In the genomic region with DNA sequence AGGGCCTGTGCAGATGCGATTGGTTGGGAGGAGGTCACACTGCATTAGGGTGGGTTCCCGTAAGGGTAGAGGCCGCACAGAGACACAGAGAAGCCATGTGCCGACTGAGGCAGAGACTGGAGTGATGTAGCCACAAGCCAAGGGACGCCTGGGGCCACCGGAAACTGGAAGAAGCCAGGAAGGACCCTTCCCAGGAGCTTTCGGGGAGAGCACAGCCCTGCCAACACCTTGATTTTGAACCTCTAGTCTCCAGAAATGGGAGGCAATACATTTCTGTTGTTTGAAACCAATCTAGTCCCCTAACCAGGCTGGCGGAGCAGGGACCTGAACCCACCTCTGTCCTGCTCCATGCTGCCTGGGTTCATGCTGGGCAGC, we compare ENCODE assay signal across 22 cellular contexts. TPM values are rescaled to one million over a fixed set of nuclear protein-coding genes. Genes with fewer than 3 reads are reported as not detected.
DNase-seq lines count a peak whose midpoint lies in the region; ATAC-seq and TF ChIP-seq lines count a peak whose summit lies in the region.
"Had no signal": no experiment of that assay in that cellular context is flagged by ENCODE, and none has a peak within 500 bp of the region (broad histone marks: within the 10 kb centered on the region; RNA-seq: fewer than 3 reads in every experiment).

No MANE protein-coding gene starts in this region.

- H3K36me3 ChIP-seq in CD8-positive, alpha-beta T cell (ENCODE audit: insufficient read depth, low read length): peaks cover 84% of the 10 kb centered on the region
- H3K36me3 ChIP-seq in naive thymus-derived CD4-positive, alpha-beta T cell (ENCODE audit: control insufficient read depth in 2 of 3, insufficient read depth in 3 of 3, low read length in 3 of 3): peaks cover 65 to 83% (median 81%) of the 10 kb centered on the region in 3 experiments
- no peaks in the 10 kb centered on the region for H3K36me3 ChIP-seq in adrenal gland (replicated peaks in 1 of 2)
- H3K36me3 ChIP-seq in mucosa of descending colon (ENCODE audit: low read depth): no peaks in the 10 kb centered on the region
- H3K36me3 ChIP-seq: colonic mucosa, HAP-1, right atrium auricular region, vagina had no signal

- peaks cover 66% of the 10 kb centered on the region for H3K4me1 Mint-ChIP-seq in activated CD4-positive, alpha-beta T cell treated with anti-CD3 and anti-CD28 coated beads, Interleukin-2, amount 10 ng/mL, durations not matched to agents 7 days and 5 days
- peaks cover 62% of the 10 kb centered on the region for H3K4me1 Mint-ChIP-seq in CD8-positive, alpha-beta T cell (ENCODE audit: low read depth)
- H3K4me1 Mint-ChIP-seq in activated CD8-positive, alpha-beta T cell treated with anti-CD3 and anti-CD28 coated beads, Interleukin-2, amount 10 ng/mL, durations not matched to agents 7 days and 5 days (ENCODE audit: low read depth): peaks cover 73% of the 10 kb centered on the region
- H3K4me1 Mint-ChIP-seq in naive thymus-derived CD4-positive, alpha-beta T cell: peaks cover 28 to 74% (median 68%) of the 10 kb centered on the region in 7 donors

- peaks cover 8% of the 10 kb centered on the region for H3K9me3 Mint-ChIP-seq in activated CD4-positive, alpha-beta T cell treated with anti-CD3 and anti-CD28 coated beads, Interleukin-2, amount 10 ng/mL, durations not matched to agents 7 days and 5 days
- no peaks in the 10 kb centered on the region for H3K9me3 Mint-ChIP-seq in CD8-positive, alpha-beta T cell
- H3K9me3 Mint-ChIP-seq in activated CD8-positive, alpha-beta T cell treated with anti-CD3 and anti-CD28 coated beads, Interleukin-2, amount 10 ng/mL, durations not matched to agents 7 days and 5 days (ENCODE audit: insufficient read depth): peaks cover 8% of the 10 kb centered on the region
- peaks cover 0 to 10% (median 0%) of the 10 kb centered on the region in 11 donors for H3K9me3 Mint-ChIP-seq in naive thymus-derived CD4-positive, alpha-beta T cell

- H3K27me3 ChIP-seq in CD8-positive, alpha-beta T cell (ENCODE audit: insufficient read depth, low read length): no peaks in the 10 kb centered on the region
- H3K27me3 ChIP-seq in naive thymus-derived CD4-positive, alpha-beta T cell (ENCODE audit: control insufficient read depth in 2 of 2, insufficient read depth in 2 of 2, low read length in 2 of 2): no peaks in the 10 kb centered on the region
- H3K27me3 ChIP-seq in adrenal gland: no peaks in the 10 kb centered on the region
- H3K27me3 ChIP-seq: colonic mucosa, right atrium auricular region, vagina had no signal

- TF ChIP-seq CTCF in CD8-positive, alpha-beta T cell (IDR thresholded peaks at IDR 0.05): no peak
- TF ChIP-seq CTCF in adrenal gland (IDR thresholded peaks at IDR 0.05) (no peak), mucosa of descending colon (IDR thresholded peaks at IDR 0.05) (no peak)

- peak overlapping the region; percentile 46 for H3K4me3 Mint-ChIP-seq in activated CD4-positive, alpha-beta T cell treated with anti-CD3 and anti-CD28 coated beads, Interleukin-2, amount 10 ng/mL, durations not matched to agents 7 days and 5 days
- H3K4me3 Mint-ChIP-seq in CD8-positive, alpha-beta T cell: peak overlapping the region; percentile 74
- H3K4me3 Mint-ChIP-seq in activated CD8-positive, alpha-beta T cell treated with anti-CD3 and anti-CD28 coated beads, Interleukin-2, amount 10 ng/mL, durations not matched to agents 7 days and 5 days: peak overlapping the region; percentile 67
- peak overlapping the region; percentile 4 to 85 (median 75) for H3K4me3 Mint-ChIP-seq in naive thymus-derived CD4-positive, alpha-beta T cell

- H3K36me3 Mint-ChIP-seq in activated CD4-positive, alpha-beta T cell treated with anti-CD3 and anti-CD28 coated beads, Interleukin-2, amount 10 ng/mL, durations not matched to agents 7 days and 5 days (ENCODE audit: low read depth): peaks cover 68% of the 10 kb centered on the region
- peaks cover 29% of the 10 kb centered on the region for H3K36me3 Mint-ChIP-seq in CD8-positive, alpha-beta T cell
- H3K36me3 Mint-ChIP-seq in activated CD8-positive, alpha-beta T cell treated with anti-CD3 and anti-CD28 coated beads, Interleukin-2, amount 10 ng/mL, durations not matched to agents 7 days and 5 days (ENCODE audit: low read depth): peaks cover 69% of the 10 kb centered on the region
- peaks cover 19 to 47% (median 45%) of the 10 kb centered on the region in 5 donors for H3K36me3 Mint-ChIP-seq in naive thymus-derived CD4-positive, alpha-beta T cell

- peak overlapping the region; percentile 63 for H3K27ac ChIP-seq in CD8-positive, alpha-beta T cell (ENCODE audit: low read depth, low read length)
- H3K27ac ChIP-seq in naive thymus-derived CD4-positive, alpha-beta T cell (ENCODE audit: low read depth, low read length): peak overlapping the region; percentile 92
- H3K27ac ChIP-seq in adrenal gland: no peak overlapping the region
- H3K27ac ChIP-seq: colonic mucosa, right atrium auricular region, vagina, VCaP had no signal

- H3K4me3 ChIP-seq in CD8-positive, alpha-beta T cell (ENCODE audit: low read depth, low read length): no peak overlapping the region
- peak overlapping the region; percentile 49 for H3K4me3 ChIP-seq in naive thymus-derived CD4-positive, alpha-beta T cell (ENCODE audit: low read length)
- H3K4me3 ChIP-seq in adrenal gland (no peak overlapping the region), mucosa of descending colon (no peak overlapping the region)
- H3K4me3 ChIP-seq: colonic mucosa, HAP-1, right atrium auricular region, vagina had no signal

- H3K27ac Mint-ChIP-seq in activated CD4-positive, alpha-beta T cell treated with anti-CD3 and anti-CD28 coated beads, Interleukin-2, amount 10 ng/mL, durations not matched to agents 7 days and 5 days: peak overlapping the region; percentile 94
- H3K27ac Mint-ChIP-seq in CD8-positive, alpha-beta T cell: peak overlapping the region; percentile 99
- peak overlapping the region; percentile 95 for H3K27ac Mint-ChIP-seq in activated CD8-positive, alpha-beta T cell treated with anti-CD3 and anti-CD28 coated beads, Interleukin-2, amount 10 ng/mL, durations not matched to agents 7 days and 5 days
- H3K27ac Mint-ChIP-seq in naive thymus-derived CD4-positive, alpha-beta T cell: peak overlapping the region in 8 of 9 donors; percentile 88 to 99 (median 97)

- no peak for TF ChIP-seq POLR2A in adrenal gland (IDR thresholded peaks at IDR 0.05)

- no peak for DNase-seq in activated CD4-positive, alpha-beta T cell treated with anti-CD3 and anti-CD28 coated beads, Interleukin-2, amount 10 ng/mL, durations not matched to agents 7 days and 5 days
- DNase-seq in activated CD4-positive, alpha-beta T cell treated with anti-CD3 and anti-CD28 coated beads, Interleukin-2, amount 50 U/mL, for 1 hour: no peak
- no peak for DNase-seq in CD8-positive, alpha-beta T cell
- no peak for DNase-seq in activated CD8-positive, alpha-beta T cell treated with anti-CD3 and anti-CD28 coated beads, Interleukin-2, amount 10 ng/mL, durations not matched to agents 7 days and 5 days
- no peak for DNase-seq in naive thymus-derived CD4-positive, alpha-beta T cell
- DNase-seq in adrenal gland: no peak
- no peak for DNase-seq in NCI-H69 (lab: John Stamatoyannopoulos, UW)
- DNase-seq in mucosa of descending colon: no peak
- DNase-seq: colonic mucosa, foreskin fibroblast, NCI-H1092 treated with DMSO at 0.1 percent for 48 hours, NCI-H2171, NCI-H82, substantia nigra had no signal

- intact Hi-C loops in CD8-positive, alpha-beta T cell (cut with DNase I, micrococcal nuclease): loop anchor here in 1 of 2 experiments (2.0 kb wide), 1 partner anchor 14 kb away; no protein-coding TSS in a partner anchor
- intact Hi-C loops in naive thymus-derived CD4-positive, alpha-beta T cell (cut with micrococcal nuclease): loop anchor here in 1 of 2 donors (2.0 kb wide), 1 partner anchor 36 kb away; no protein-coding TSS in a partner anchor
- intact Hi-C loops in adrenal gland (cut with DNase I) (no loop called here), mucosa of descending colon (cut with DNase I, micrococcal nuclease) (no loop called here)

- CTCF ChIA-PET in activated CD4-positive, alpha-beta T cell treated with anti-CD3 and anti-CD28 coated beads, Interleukin-2, amount 10 ng/mL, durations not matched to agents 7 days and 5 days (lab: Charles Lee): no interaction called here
- CTCF ChIA-PET in CD8-positive, alpha-beta T cell (lab: Charles Lee): no interaction called here
- CTCF ChIA-PET in activated CD8-positive, alpha-beta T cell treated with anti-CD3 and anti-CD28 coated beads, Interleukin-2, amount 10 ng/mL, durations not matched to agents 7 days and 5 days (lab: Charles Lee): no interaction called here
- CTCF ChIA-PET in naive thymus-derived CD4-positive, alpha-beta T cell (lab: Charles Lee): no interaction called here

- POLR2A ChIA-PET in activated CD4-positive, alpha-beta T cell treated with anti-CD3 and anti-CD28 coated beads, Interleukin-2, amount 10 ng/mL, durations not matched to agents 7 days and 5 days (lab: Charles Lee): interaction anchor here (0.6 kb wide), 1 partner anchor 52 kb away, joined by 3 read pairs; no protein-coding TSS in a partner anchor
- POLR2A ChIA-PET in CD8-positive, alpha-beta T cell (lab: Charles Lee): interaction anchor here (1.3 kb wide), 1 partner anchor 10 kb away, joined by 6 read pairs; a partner anchor contains a TSS
- POLR2A ChIA-PET in activated CD8-positive, alpha-beta T cell treated with anti-CD3 and anti-CD28 coated beads, Interleukin-2, amount 10 ng/mL, durations not matched to agents 7 days and 5 days (lab: Charles Lee): interaction anchor here (2.8 to 9.3 kb wide), 2 partner anchors 10 to 11 kb away, joined by 13 to 97 read pairs; a partner anchor contains a TSS
- POLR2A ChIA-PET in naive thymus-derived CD4-positive, alpha-beta T cell (lab: Charles Lee): interaction anchor here (2.7 to 2.8 kb wide), 2 partner anchors 10 to 11 kb away, joined by 9 to 35 read pairs; a partner anchor contains a TSS

- no peaks in the 10 kb centered on the region for H3K27me3 Mint-ChIP-seq in activated CD4-positive, alpha-beta T cell treated with anti-CD3 and anti-CD28 coated beads, Interleukin-2, amount 10 ng/mL, durations not matched to agents 7 days and 5 days
- no peaks in the 10 kb centered on the region for H3K27me3 Mint-ChIP-seq in CD8-positive, alpha-beta T cell (ENCODE audit: low read depth)
- no peaks in the 10 kb centered on the region for H3K27me3 Mint-ChIP-seq in activated CD8-positive, alpha-beta T cell treated with anti-CD3 and anti-CD28 coated beads, Interleukin-2, amount 10 ng/mL, durations not matched to agents 7 days and 5 days (ENCODE audit: low read depth)
- no peaks in the 10 kb centered on the region for H3K27me3 Mint-ChIP-seq in naive thymus-derived CD4-positive, alpha-beta T cell

- no peaks in the 10 kb centered on the region for H3K9me3 ChIP-seq in CD8-positive, alpha-beta T cell (ENCODE audit: low read length)
- H3K9me3 ChIP-seq in naive thymus-derived CD4-positive, alpha-beta T cell (ENCODE audit: control insufficient read depth in 2 of 3, low read length in 3 of 3): no peaks in the 10 kb centered on the region
- H3K9me3 ChIP-seq in adrenal gland (replicated peaks in 1 of 3): no peaks in the 10 kb centered on the region
- H3K9me3 ChIP-seq in mucosa of descending colon: no peaks in the 10 kb centered on the region
- H3K9me3 ChIP-seq: colonic mucosa, HAP-1, right atrium auricular region, vagina had no signal

- no peak for ATAC-seq in CD8-positive, alpha-beta T cell
- ATAC-seq in activated CD8-positive, alpha-beta T cell treated with anti-CD3 and anti-CD28 coated beads, Interleukin-2, amount 10 ng/mL, durations not matched to agents 7 days and 5 days: no peak
- ATAC-seq in naive thymus-derived CD4-positive, alpha-beta T cell: no peak
- no peak for ATAC-seq in mucosa of descending colon

- peaks cover 79% of the 10 kb centered on the region for H3K4me1 ChIP-seq in CD8-positive, alpha-beta T cell (ENCODE audit: insufficient read depth, low read length)
- peaks cover 63 to 74% of the 10 kb centered on the region in 2 donors for H3K4me1 ChIP-seq in naive thymus-derived CD4-positive, alpha-beta T cell (ENCODE audit: control insufficient read depth in 2 of 2, insufficient read depth in 2 of 2, low read length in 2 of 2)
- H3K4me1 ChIP-seq in adrenal gland (replicated peaks in 1 of 2) (no peaks in the 10 kb centered on the region), mucosa of descending colon (ENCODE audit: low read depth) (no peaks in the 10 kb centered on the region)
- H3K4me1 ChIP-seq: colonic mucosa, HAP-1, right atrium auricular region, vagina had no signal

- 87 to 95% (median 89%) methylated on average over 3 to 8 of the region's 8 CpGs for WGBS in adrenal gland, 4 donors

RNA-seq across cellular contexts. Expression of a gene that starts 10.8 kb away (rescaled TPM):
- total RNA-seq in activated CD4-positive, alpha-beta T cell treated with anti-CD3 and anti-CD28 coated beads, Interleukin-2, amount 10 ng/mL, durations not matched to agents 7 days and 5 days: 10 to 100 TPM; 77.4 to 83.7 TPM
- 10 to 100 TPM; 62.9 to 63.4 TPM for total RNA-seq in CD8-positive, alpha-beta T cell
- 10 to 100 TPM; 68.7 to 74.0 TPM for total RNA-seq in activated CD8-positive, alpha-beta T cell treated with anti-CD3 and anti-CD28 coated beads, Interleukin-2, amount 10 ng/mL, durations not matched to agents 7 days and 5 days
- total RNA-seq in naive thymus-derived CD4-positive, alpha-beta T cell: 100 to 1,000 TPM in 1 of 5 experiments, 10 to 100 TPM in 4; 41.9 to 101 (median 91.7) TPM
- 10 to 100 TPM; 57.1 to 99.3 TPM for polyA plus RNA-seq in naive thymus-derived CD4-positive, alpha-beta T cell
- total RNA-seq in adrenal gland (1 to 10 TPM in 1 of 8 donors, under 1 TPM in 6, not detected in 1; 0.21 to 1.2 (median 0.43) TPM), mucosa of descending colon (1 to 10 TPM in 2 of 3 donors, under 1 TPM in 1; 0.60 to 2.5 (median 1.8) TPM)
- under 1 TPM; 0.09 to 0.88 (median 0.44) TPM for polyA plus RNA-seq in adrenal gland
- total RNA-seq: A673, Daoy, endothelial cell of umbilical vein, occipital lobe had no signal
- polyA plus RNA-seq: endothelial cell of umbilical vein had no signal

RNA-seq across cellular contexts. Expression of a gene that starts 18.7 kb away (rescaled TPM):
- 1 to 10 TPM; 7.4 to 8.9 TPM for total RNA-seq in activated CD4-positive, alpha-beta T cell treated with anti-CD3 and anti-CD28 coated beads, Interleukin-2, amount 10 ng/mL, durations not matched to agents 7 days and 5 days
- 1 to 10 TPM; 1.2 TPM for total RNA-seq in CD8-positive, alpha-beta T cell
- 10 to 100 TPM in 1 of 2 experiments, 1 to 10 TPM in 1; 9.9 to 10.1 TPM for total RNA-seq in activated CD8-positive, alpha-beta T cell treated with anti-CD3 and anti-CD28 coated beads, Interleukin-2, amount 10 ng/mL, durations not matched to agents 7 days and 5 days
- 1 to 10 TPM in 4 of 5 experiments, under 1 TPM in 1; 0.88 to 7.6 (median 1.5) TPM for total RNA-seq in naive thymus-derived CD4-positive, alpha-beta T cell
- 1 to 10 TPM in 1 of 2 donors, under 1 TPM in 1; 0.11 to 2.9 TPM for polyA plus RNA-seq in naive thymus-derived CD4-positive, alpha-beta T cell
- total RNA-seq in adrenal gland (1 to 10 TPM in 3 of 8 donors, under 1 TPM in 4, not detected in 1; 0.14 to 2.9 (median 0.78) TPM), mucosa of descending colon (under 1 TPM; 0.35 to 0.72 (median 0.69) TPM)
- polyA plus RNA-seq in adrenal gland: under 1 TPM in 2 of 3 donors, not detected in 1; 0.18 to 0.37 TPM
- total RNA-seq: A673, endothelial cell of umbilical vein, occipital lobe had no signal
- polyA plus RNA-seq: endothelial cell of umbilical vein had no signal

RNA-seq across cellular contexts. Expression of a gene that starts 48.2 kb away (rescaled TPM):
- not detected for total RNA-seq in activated CD4-positive, alpha-beta T cell treated with anti-CD3 and anti-CD28 coated beads, Interleukin-2, amount 10 ng/mL, durations not matched to agents 7 days and 5 days
- total RNA-seq in CD8-positive, alpha-beta T cell: not detected
- not detected for total RNA-seq in activated CD8-positive, alpha-beta T cell treated with anti-CD3 and anti-CD28 coated beads, Interleukin-2, amount 10 ng/mL, durations not matched to agents 7 days and 5 days
- total RNA-seq in naive thymus-derived CD4-positive, alpha-beta T cell: not detected
- polyA plus RNA-seq in naive thymus-derived CD4-positive, alpha-beta T cell: not detected
- total RNA-seq in adrenal gland (under 1 TPM in 1 of 8 donors, not detected in 7; 0.72 TPM), mucosa of descending colon (100 to 1,000 TPM in 1 of 3 donors, 10 to 100 TPM in 1, 1 to 10 TPM in 1; 6.0 to 206 (median 60.1) TPM)
- 1 to 10 TPM in 1 of 3 donors, not detected in 2; 1.5 TPM for polyA plus RNA-seq in adrenal gland
- total RNA-seq: A673, Daoy, endothelial cell of umbilical vein, occipital lobe, right atrium auricular region, vagina had no signal
- polyA plus RNA-seq: endothelial cell of umbilical vein had no signal

Comparison
In these comparisons a context has a peak if more than half of its experiments do, and no peak if none do; other contexts are left out.
1. H3K27ac ChIP-seq: peak in CD8-positive, alpha-beta T cell (single experiment) and naive thymus-derived CD4-positive, alpha-beta T cell (single experiment); none in adrenal gland (0 of 5).
2. RNA of a gene that starts 10.8 kb away (total RNA-seq): 41.9 to 101 TPM in naive thymus-derived CD4-positive, alpha-beta T cell, 77.4 to 83.7 TPM in activated CD4-positive, alpha-beta T cell treated with anti-CD3 and anti-CD28 coated beads, Interleukin-2, amount 10 ng/mL, durations not matched to agents 7 days and 5 days, 68.7 to 74.0 TPM in activated CD8-positive, alpha-beta T cell treated with anti-CD3 and anti-CD28 coated beads, Interleukin-2, amount 10 ng/mL, durations not matched to agents 7 days and 5 days and 62.9 to 63.4 TPM in CD8-positive, alpha-beta T cell; 0.60 to 2.5 TPM in mucosa of descending colon and 0.21 to 1.2 TPM in adrenal gland; every median in the first group is over 10 times any median in the second.
3. RNA of a gene that starts 48.2 kb away (total RNA-seq): 6.0 to 206 TPM in mucosa of descending colon; not detected in activated CD8-positive, alpha-beta T cell treated with anti-CD3 and anti-CD28 coated beads, Interleukin-2, amount 10 ng/mL, durations not matched to agents 7 days and 5 days, not detected in activated CD4-positive, alpha-beta T cell treated with anti-CD3 and anti-CD28 coated beads, Interleukin-2, amount 10 ng/mL, durations not matched to agents 7 days and 5 days, not detected in CD8-positive, alpha-beta T cell, not detected in naive thymus-derived CD4-positive, alpha-beta T cell and 0.72 TPM in adrenal gland; every median in the first group is over 4 times any median in the second.
4. Peak in every context shown above with its lines, with median percentiles within 50 percentile points of each other: H3K27ac Mint-ChIP-seq and H3K4me3 Mint-ChIP-seq.